8 cellular contexts compared by ENCODE assay signal in genomic region chr1:225554216-225554812, GRCh38.
DNase-seq lines count a peak whose midpoint lies in the region; ATAC-seq and TF ChIP-seq lines count a peak whose summit lies in the region.

No MANE protein-coding gene starts in this region.

- no peak overlapping the region for H3K27ac Mint-ChIP-seq in CD4-positive, alpha-beta T cell
- no peak overlapping the region for H3K27ac Mint-ChIP-seq in activated CD4-positive, alpha-beta memory T cell treated with anti-CD3 and anti-CD28 coated beads for 36 hours

- no peaks in the 10 kb centered on the region for H3K36me3 Mint-ChIP-seq in CD4-positive, alpha-beta T cell (ENCODE audit: low read depth)
- H3K36me3 Mint-ChIP-seq in activated CD4-positive, alpha-beta memory T cell treated with anti-CD3 and anti-CD28 coated beads for 36 hours: no peaks in the 10 kb centered on the region

- peaks cover under 1% of the 10 kb centered on the region for H3K27me3 ChIP-seq in CD4-positive, alpha-beta T cell (ENCODE audit: control insufficient read depth, insufficient read depth, low read length)
- no peaks in the 10 kb centered on the region for H3K27me3 ChIP-seq in hepatocyte
- no peaks in the 10 kb centered on the region for H3K27me3 ChIP-seq in upper lobe of right lung

- ATAC-seq in CD4-positive, alpha-beta T cell (ENCODE audit: poor library complexity): no peak
- ATAC-seq in upper lobe of right lung: peak; percentile 60

- CTCF ChIA-PET in CD4-positive, alpha-beta T cell (lab: Charles Lee): no interaction called here
- CTCF ChIA-PET in activated CD4-positive, alpha-beta memory T cell treated with anti-CD3 and anti-CD28 coated beads for 36 hours (lab: Charles Lee): interaction anchor here (0.6 to 3.3 kb wide), 5 partner anchors 9 to 224 kb away, joined by 3 to 11 read pairs (median 3); partner anchors contain the start of gene SRP9

- TF ChIP-seq CTCF in CD4-positive, alpha-beta T cell (IDR thresholded peaks at IDR 0.05): peak; percentile 67
- TF ChIP-seq CTCF in VCaP (conservative IDR thresholded peaks at IDR 0.05) (peak; percentile 77), hepatocyte (IDR thresholded peaks at IDR 0.05; ENCODE audit: poor library complexity) (peak; percentile 61), upper lobe of right lung (IDR thresholded peaks at IDR 0.05) (peak; percentile 75)

- POLR2A ChIA-PET in CD4-positive, alpha-beta T cell (lab: Charles Lee): interaction anchor here (0.6 to 0.9 kb wide), 2 partner anchors 225 to 343 kb away, joined by 3 read pairs; no protein-coding TSS in a partner anchor
- POLR2A ChIA-PET in activated CD4-positive, alpha-beta memory T cell treated with anti-CD3 and anti-CD28 coated beads for 36 hours (lab: Charles Lee): no interaction called here

- no peak overlapping the region for H2AFZ ChIP-seq in hepatocyte

- H3K4me1 Mint-ChIP-seq in CD4-positive, alpha-beta T cell (ENCODE audit: low read depth): no peaks in the 10 kb centered on the region
- no peaks in the 10 kb centered on the region for H3K4me1 Mint-ChIP-seq in activated CD4-positive, alpha-beta memory T cell treated with anti-CD3 and anti-CD28 coated beads for 36 hours (ENCODE audit: low read depth)

- no peaks in the 10 kb centered on the region for H4K20me1 ChIP-seq in hepatocyte (ENCODE audit: insufficient read depth, poor library complexity, severe bottlenecking)

- WGBS in hepatocyte (ENCODE audit: low lambda C conversion rate, missing lambda C conversion rate): 66% methylated on average over 2 of the region's 2 CpGs

- H3K27ac ChIP-seq in CD4-positive, alpha-beta T cell (ENCODE audit: low read depth, low read length): no peak overlapping the region
- no peak overlapping the region for H3K27ac ChIP-seq in VCaP
- H3K27ac ChIP-seq in hepatocyte: no peak overlapping the region
- no peak overlapping the region for H3K27ac ChIP-seq in upper lobe of right lung

- intact Hi-C loops in CD4-positive, alpha-beta T cell (cut with DNase I, micrococcal nuclease): loop anchor here (1.0 to 10.0 kb wide), 5 partner anchors 80 to 422 kb away; no protein-coding TSS in a partner anchor
- intact Hi-C loops in upper lobe of right lung (cut with DNase I): loop anchor here (10.0 kb wide), 1 partner anchor 220 kb away; the partner anchor contains the start of gene SRP9
- intact Hi-C loops in activated CD4-positive, alpha-beta memory T cell treated with anti-CD3 and anti-CD28 coated beads for 36 hours (cut with micrococcal nuclease): loop anchor here (1.0 to 5.0 kb wide), 5 partner anchors 77 to 422 kb away; partner anchors contain the start of gene SRP9

- peaks cover 58% of the 10 kb centered on the region for H3K79me2 ChIP-seq in hepatocyte

- no peak overlapping the region for H3K4me2 ChIP-seq in hepatocyte

- H3K9me3 Mint-ChIP-seq in CD4-positive, alpha-beta T cell: no peaks in the 10 kb centered on the region
- peaks cover 6% of the 10 kb centered on the region for H3K9me3 Mint-ChIP-seq in activated CD4-positive, alpha-beta memory T cell treated with anti-CD3 and anti-CD28 coated beads for 36 hours

- H3K4me3 ChIP-seq in hepatocyte (no peak overlapping the region), upper lobe of right lung (no peak overlapping the region)

- no peak for DNase-seq in CD4-positive, alpha-beta T cell
- peak; percentile 26 for DNase-seq in HuH-7 (ENCODE audit: low spot score)
- peak; percentile 19 for DNase-seq in hepatocyte (ENCODE audit: low spot score)
- DNase-seq in upper lobe of right lung: no peak
- DNase-seq in stimulated activated CD8-positive, alpha-beta memory T cell treated with anti-CD3 and anti-CD28 coated beads, Interleukin-4, amount 100 ng/mL, for 48 hours: no peak
- no peak for DNase-seq in activated CD4-positive, alpha-beta memory T cell treated with anti-CD3 and anti-CD28 coated beads for 36 hours
- DNase-seq in mesenteric fat pad (ENCODE audit: low spot score): no peak

- H3K36me3 ChIP-seq in hepatocyte (replicated peaks; ENCODE audit: insufficient read depth, low read depth) (no peaks in the 10 kb centered on the region), upper lobe of right lung (no peaks in the 10 kb centered on the region)

- no peak overlapping the region for H3K4me3 Mint-ChIP-seq in CD4-positive, alpha-beta T cell
- H3K4me3 Mint-ChIP-seq in activated CD4-positive, alpha-beta memory T cell treated with anti-CD3 and anti-CD28 coated beads for 36 hours: no peak overlapping the region

- H3K9me2 ChIP-seq in hepatocyte (replicated peaks; ENCODE audit: insufficient read depth): no peaks in the 10 kb centered on the region

- H3K27me3 Mint-ChIP-seq in CD4-positive, alpha-beta T cell: peaks cover 4% of the 10 kb centered on the region
- H3K27me3 Mint-ChIP-seq in activated CD4-positive, alpha-beta memory T cell treated with anti-CD3 and anti-CD28 coated beads for 36 hours: peaks cover 3% of the 10 kb centered on the region

- H3K9me3 ChIP-seq in CD4-positive, alpha-beta T cell (ENCODE audit: control insufficient read depth, low read length): no peaks in the 10 kb centered on the region
- H3K9me3 ChIP-seq in hepatocyte (ENCODE audit: low read depth) (peaks cover 5% of the 10 kb centered on the region), upper lobe of right lung (no peaks in the 10 kb centered on the region)

- H3K4me1 ChIP-seq in hepatocyte (ENCODE audit: insufficient read depth) (no peaks in the 10 kb centered on the region), upper lobe of right lung (peaks cover 5% of the 10 kb centered on the region)

Comparison
In these comparisons a context has a peak if more than half of its experiments do, and no peak if none do; other contexts are left out.
1. DNase-seq: peak in HuH-7 (single experiment) and hepatocyte (single experiment); none in CD4-positive, alpha-beta T cell (0 of 10), upper lobe of right lung (single experiment), stimulated activated CD8-positive, alpha-beta memory T cell treated with anti-CD3 and anti-CD28 coated beads, Interleukin-4, amount 100 ng/mL, for 48 hours (single experiment), activated CD4-positive, alpha-beta memory T cell treated with anti-CD3 and anti-CD28 coated beads for 36 hours (single experiment) and mesenteric fat pad (single experiment).
2. Peak in every context shown above with its lines, with median percentiles within 50 percentile points of each other: CTCF ChIP-seq.